Comparison of ENCODE assay signal across 8 cellular contexts in the genomic region with DNA sequence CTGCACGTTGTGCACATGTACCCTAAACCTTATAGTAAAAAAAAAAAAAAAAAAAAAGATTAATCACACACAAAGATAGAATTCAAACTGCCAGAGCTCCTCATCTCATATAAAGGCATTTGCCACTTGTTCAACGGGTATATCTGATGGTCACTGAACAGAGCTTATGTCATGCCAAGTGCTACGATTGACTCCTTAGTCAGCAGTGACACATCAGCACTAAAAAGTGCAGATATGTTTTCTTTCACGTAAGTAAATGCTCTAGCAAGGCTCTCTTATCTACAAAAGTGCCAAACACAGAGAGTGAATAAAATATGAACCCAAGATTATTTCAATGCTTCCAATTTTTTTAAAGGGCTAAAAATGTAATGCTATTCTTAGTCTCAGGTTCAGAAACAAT. TPM values are rescaled to one million over a fixed set of nuclear protein-coding genes. Genes with fewer than 3 reads are reported as not detected.
A peak's percentile ranks its signal among the peaks of the same experiment; 100 is the strongest.
DNase-seq lines count a peak whose midpoint lies in the region; ATAC-seq and TF ChIP-seq lines count a peak whose summit lies in the region.

No MANE protein-coding gene starts in this region.

- no peaks in the 10 kb centered on the region for H3K9me3 Mint-ChIP-seq in T-cell

- H2AFZ ChIP-seq in neuron (ENCODE audit: low read depth, low read length), result no peak overlapping the region

- H3K36me3 Mint-ChIP-seq in T-cell, result peaks cover 16% of the 10 kb centered on the region

- CTCF ChIA-PET in T-cell (lab: Charles Lee), result interaction anchor here in 1 of 2 donors (0.5 to 0.7 kb wide), 2 partner anchors 1143 to 1730 kb away, joined by 5 to 6 read pairs; no protein-coding TSS in a partner anchor

- POLR2A ChIA-PET in T-cell (lab: Charles Lee), result no interaction called here

- no peaks in the 10 kb centered on the region for H3K27me3 Mint-ChIP-seq in T-cell

- peak; percentile 29 for DNase-seq in stimulated activated CD4-positive, alpha-beta T cell treated with anti-CD3 and anti-CD28 coated beads, Interleukin-4, amount 100 ng/mL, for 24 hours
- DNase-seq in stimulated activated CD4-positive, alpha-beta T cell treated with anti-CD3 and anti-CD28 coated beads, Interleukin-2, amount 100 ng/mL, for 24 hours, result no peak
- DNase-seq in T-cell (no peak), epithelial cell of proximal tubule (ENCODE audit: low read depth) (no peak), lower leg skin (ENCODE audit: low spot score in 2 of 2) (no peak)

- peaks cover 9% of the 10 kb centered on the region for H3K27me3 ChIP-seq in neuron (ENCODE audit: insufficient read depth, low read length)

- intact Hi-C loops in lower leg skin (cut with DNase I; ENCODE audit: low total_unique reads), result no loop called here

- 2 to 6% methylated on average over 4 of the region's 4 CpGs for WGBS in lower leg skin, 2 donors

- peak overlapping the region; percentile 96 for H3K4me3 ChIP-seq in epithelial cell of proximal tubule (ENCODE audit: low read depth, low read length)
- peak overlapping the region; percentile 85 for H3K4me3 ChIP-seq in neuron (ENCODE audit: low read length)
- no peak overlapping the region for H3K4me3 ChIP-seq in lower leg skin (ENCODE audit: low read depth, poor library complexity, severe bottlenecking)

- H3K36me3 ChIP-seq in neuron (ENCODE audit: insufficient read depth, low read length), result peaks cover 31% of the 10 kb centered on the region

- H3K4me1 ChIP-seq in neuron (ENCODE audit: insufficient read depth, low read length), result peaks cover 14% of the 10 kb centered on the region

- peak overlapping the region; percentile 93 to 99 (median 97) for H3K4me3 Mint-ChIP-seq in T-cell

- no peaks in the 10 kb centered on the region for H3K9me3 ChIP-seq in neuron (ENCODE audit: low read length)

- peaks cover 34 to 45% (median 44%) of the 10 kb centered on the region in 3 donors for H3K4me1 Mint-ChIP-seq in T-cell

- TF ChIP-seq POLR2A in lower leg skin (IDR thresholded peaks at IDR 0.05), result no peak

- ATAC-seq in T-cell (replicated peaks in 1 of 4) (no peak), HG02970 (IDR thresholded peaks at IDR 0.05; ENCODE audit: low FRiP score, unreplicated experiment) (no peak), GM18909 (IDR thresholded peaks at IDR 0.05; ENCODE audit: poor library complexity, unreplicated experiment) (no peak)

- peak overlapping the region; percentile 96 to 97 for H3K27ac Mint-ChIP-seq in T-cell

- TF ChIP-seq CTCF in epithelial cell of proximal tubule (conservative IDR thresholded peaks at IDR 0.05; ENCODE audit: low read depth, low read length) (no peak), lower leg skin (IDR thresholded peaks at IDR 0.05) (no peak)

RNA-seq across cellular contexts. Expression of gene LMAN1, which starts 1.1 kb away (rescaled TPM):
- total RNA-seq in T-cell (10 to 100 TPM; 34.4 to 52.5 (median 48.3) TPM), epithelial cell of proximal tubule (78.2 and 92.0 TPM in 2 replicates), lower leg skin (10 to 100 TPM; 26.0 to 55.7 (median 36.4) TPM)

RNA-seq across cellular contexts. Expression of gene CPLX4, which starts 39.5 kb away (rescaled TPM):
- total RNA-seq in T-cell, result not detected
- total RNA-seq in epithelial cell of proximal tubule, result not detected in 2 replicates
- total RNA-seq in lower leg skin, result not detected
